ENCODE assay signal across 9 cellular contexts in the genomic region with DNA sequence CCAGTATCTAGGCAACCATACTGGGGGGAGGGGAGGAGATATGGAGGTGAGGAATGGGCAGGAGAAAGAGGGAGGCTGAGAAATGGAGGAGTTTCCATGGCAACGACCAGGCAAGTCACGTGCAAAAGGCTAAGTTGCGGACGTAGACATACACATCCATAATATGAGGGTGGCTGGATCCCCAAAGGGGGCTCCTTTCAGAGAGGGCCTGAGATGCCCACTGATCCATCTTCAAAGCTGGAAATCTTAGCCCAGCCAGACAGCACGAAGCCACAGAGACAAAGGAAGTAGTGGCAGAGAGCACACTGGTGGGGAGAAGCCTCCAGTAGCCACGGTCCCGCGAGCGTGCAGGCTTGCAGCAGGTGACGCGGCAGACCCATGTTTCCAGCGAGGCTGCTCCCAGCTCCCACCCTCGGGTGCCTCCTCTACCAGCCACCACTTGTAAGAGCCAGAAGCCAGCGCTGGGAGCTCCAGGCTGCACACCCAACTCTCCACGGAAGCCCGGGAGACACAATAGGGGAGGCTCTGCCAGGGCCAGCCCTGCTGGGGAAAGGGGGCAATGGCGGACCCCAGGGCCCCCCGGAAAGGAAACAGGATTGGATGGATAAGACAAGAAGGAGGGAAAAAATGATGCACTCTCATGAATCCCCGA. TPM values are rescaled to one million over a fixed set of nuclear protein-coding genes. Genes with fewer than 3 reads are reported as not detected.
DNase-seq lines count a peak whose midpoint lies in the region; ATAC-seq and TF ChIP-seq lines count a peak whose summit lies in the region.
"Had no signal": no experiment of that assay in that cellular context is flagged by ENCODE, and none has a peak within 500 bp of the region (broad histone marks: within the 10 kb centered on the region; RNA-seq: fewer than 3 reads in every experiment).

No MANE protein-coding gene starts in this region.

- H3K27ac ChIP-seq in HUES6 (ENCODE audit: low read depth, low read length) (no peak overlapping the region), ovary (peak overlapping the region; percentile 86 to 93)
- H3K27ac ChIP-seq in effector memory CD4-positive, alpha-beta T cell (ENCODE audit: insufficient read depth, low read length, poor library complexity, severe bottlenecking): no peak overlapping the region

- H3K9me3 ChIP-seq in HUES6 (ENCODE audit: control insufficient read depth, insufficient read depth, low read depth, low read length) (no peaks in the 10 kb centered on the region), ovary (no peaks in the 10 kb centered on the region)
- no peaks in the 10 kb centered on the region for H3K9me3 ChIP-seq in effector memory CD4-positive, alpha-beta T cell (ENCODE audit: control insufficient read depth, low read length)

- peaks cover 74% of the 10 kb centered on the region for H3K27me3 Mint-ChIP-seq in T-helper 1 cell treated with Interleukin-12 subunit alpha and Interleukin-12 subunit beta and Interleukin-4 antibody, amounts not matched to agents 30 μg/mL and 1 μg/mL, for 36 hours (ENCODE audit: low read depth)

- H3K36me3 ChIP-seq in HUES6 (ENCODE audit: control insufficient read depth, insufficient read depth, low read length) (no peaks in the 10 kb centered on the region), ovary (no peaks in the 10 kb centered on the region)
- H3K36me3 ChIP-seq in effector memory CD4-positive, alpha-beta T cell (ENCODE audit: control insufficient read depth, insufficient read depth, low read length): no peaks in the 10 kb centered on the region

- H3K9ac ChIP-seq in HUES6 (ENCODE audit: low read length): peak overlapping the region; percentile 67

- H3K4me1 ChIP-seq in HUES6 (ENCODE audit: control insufficient read depth, insufficient read depth, low read length) (peaks cover 34% of the 10 kb centered on the region), ovary (ENCODE audit: insufficient read depth) (peaks cover 28% of the 10 kb centered on the region)
- H3K4me1 ChIP-seq in effector memory CD4-positive, alpha-beta T cell (ENCODE audit: control insufficient read depth, insufficient read depth, low read length, poor library complexity, severe bottlenecking): peaks cover 24% of the 10 kb centered on the region

- H3K4me3 Mint-ChIP-seq in T-helper 1 cell treated with Interleukin-12 subunit alpha and Interleukin-12 subunit beta and Interleukin-4 antibody, amounts not matched to agents 30 μg/mL and 1 μg/mL, for 36 hours: peak overlapping the region; percentile 81

- intact Hi-C loops in ovary (cut with DNase I): no loop called here

- TF ChIP-seq POLR2A in ovary (IDR thresholded peaks at IDR 0.05): no peak

- H3K36me3 Mint-ChIP-seq in T-helper 1 cell treated with Interleukin-12 subunit alpha and Interleukin-12 subunit beta and Interleukin-4 antibody, amounts not matched to agents 30 μg/mL and 1 μg/mL, for 36 hours (ENCODE audit: low read depth): no peaks in the 10 kb centered on the region

- H3K27me3 ChIP-seq in HUES6 (ENCODE audit: control insufficient read depth, insufficient read depth, low read length) (peaks cover 95% of the 10 kb centered on the region), ovary (no peaks in the 10 kb centered on the region)
- H3K27me3 ChIP-seq in effector memory CD4-positive, alpha-beta T cell (replicated peaks; ENCODE audit: control insufficient read depth, insufficient read depth, low read length, poor library complexity, severe bottlenecking): peaks cover 23% of the 10 kb centered on the region

- TF ChIP-seq CTCF in ovary (IDR thresholded peaks at IDR 0.05): no peak

- H3K9me3 Mint-ChIP-seq in T-helper 1 cell treated with Interleukin-12 subunit alpha and Interleukin-12 subunit beta and Interleukin-4 antibody, amounts not matched to agents 30 μg/mL and 1 μg/mL, for 36 hours: no peaks in the 10 kb centered on the region

- TF ChIP-seq EP300 in ovary (IDR thresholded peaks at IDR 0.05): no peak

- H3K4me3 ChIP-seq in HUES6 (ENCODE audit: low read depth, low read length) (peak overlapping the region; percentile 74), ovary (peak overlapping the region; percentile 78)
- H3K4me3 ChIP-seq in effector memory CD4-positive, alpha-beta T cell (ENCODE audit: insufficient read depth, low read depth, low read length, poor library complexity, severe bottlenecking): peak overlapping the region; percentile 62

- WGBS in ovary, 3 donors: 2 to 3% (median 2%) methylated on average over 19 of the region's 19 CpGs

- no peak overlapping the region for H3K27ac Mint-ChIP-seq in T-helper 1 cell treated with Interleukin-12 subunit alpha and Interleukin-12 subunit beta and Interleukin-4 antibody, amounts not matched to agents 30 μg/mL and 1 μg/mL, for 36 hours

- no peak for ATAC-seq in GM18519 (IDR thresholded peaks at IDR 0.05; ENCODE audit: low FRiP score, unreplicated experiment)
- ATAC-seq in HG02610 (IDR thresholded peaks at IDR 0.05; ENCODE audit: unreplicated experiment): no peak

- no peak for DNase-seq in effector memory CD4-positive, alpha-beta T cell
- DNase-seq in ovary (peak in 2 of 5 donors; percentile 46 to 60), T1000 (lab: John Stamatoyannopoulos, UW) (no peak), dedifferentiated amniotic fluid mesenchymal stem cell (ENCODE audit: extremely low spot score) (no peak)

- H3K4me1 Mint-ChIP-seq in T-helper 1 cell treated with Interleukin-12 subunit alpha and Interleukin-12 subunit beta and Interleukin-4 antibody, amounts not matched to agents 30 μg/mL and 1 μg/mL, for 36 hours (ENCODE audit: low read depth): peaks cover 18% of the 10 kb centered on the region

RNA-seq across cellular contexts. Expression of gene FXYD6, which starts 0.9 kb away (rescaled TPM):
- total RNA-seq in ovary: 100 to 1,000 TPM; 119 to 322 (median 264) TPM
- polyA plus RNA-seq in ovary: 100 to 1,000 TPM; 256 to 445 TPM

RNA-seq across cellular contexts. Expression of gene FXYD2, which starts 51.0 kb away (rescaled TPM):
- 10 to 100 TPM in 5 of 7 donors, 1 to 10 TPM in 2; 3.2 to 23.1 (median 14.7) TPM for total RNA-seq in ovary
- polyA plus RNA-seq in ovary: 1 to 10 TPM; 1.7 to 5.0 TPM

RNA-seq across cellular contexts. Expression of gene TMPRSS13, which starts 53.7 kb away (rescaled TPM):
- total RNA-seq in ovary: 1 to 10 TPM in 1 of 7 donors, under 1 TPM in 4, not detected in 2; 0.12 to 2.0 (median 0.24) TPM
- under 1 TPM; 0.05 to 0.22 TPM for polyA plus RNA-seq in ovary
- total RNA-seq: dermis microvascular lymphatic vessel endothelial cell had no signal

Comparison
In these comparisons a context has a peak if more than half of its experiments do, and no peak if none do; other contexts are left out.
1. H3K27ac ChIP-seq: peak in ovary (2 of 2); none in HUES6 (single experiment) and effector memory CD4-positive, alpha-beta T cell (single experiment).
2. Peak in every context shown above with its lines, with median percentiles within 50 percentile points of each other: H3K4me3 ChIP-seq.